In genomic region chr12:85641796-85642195, GRCh38 we compare ENCODE assay signal across 1 cellular context.
TF ChIP-seq lines count a peak whose summit lies in the region.

No MANE protein-coding gene starts in this region.

TF ChIP-seq in GM23338, 12 proteins besides CTCF, POLR2A, EP300 and RAD21 (continued from another document):
- TF ChIP-seq, protein P1, sequence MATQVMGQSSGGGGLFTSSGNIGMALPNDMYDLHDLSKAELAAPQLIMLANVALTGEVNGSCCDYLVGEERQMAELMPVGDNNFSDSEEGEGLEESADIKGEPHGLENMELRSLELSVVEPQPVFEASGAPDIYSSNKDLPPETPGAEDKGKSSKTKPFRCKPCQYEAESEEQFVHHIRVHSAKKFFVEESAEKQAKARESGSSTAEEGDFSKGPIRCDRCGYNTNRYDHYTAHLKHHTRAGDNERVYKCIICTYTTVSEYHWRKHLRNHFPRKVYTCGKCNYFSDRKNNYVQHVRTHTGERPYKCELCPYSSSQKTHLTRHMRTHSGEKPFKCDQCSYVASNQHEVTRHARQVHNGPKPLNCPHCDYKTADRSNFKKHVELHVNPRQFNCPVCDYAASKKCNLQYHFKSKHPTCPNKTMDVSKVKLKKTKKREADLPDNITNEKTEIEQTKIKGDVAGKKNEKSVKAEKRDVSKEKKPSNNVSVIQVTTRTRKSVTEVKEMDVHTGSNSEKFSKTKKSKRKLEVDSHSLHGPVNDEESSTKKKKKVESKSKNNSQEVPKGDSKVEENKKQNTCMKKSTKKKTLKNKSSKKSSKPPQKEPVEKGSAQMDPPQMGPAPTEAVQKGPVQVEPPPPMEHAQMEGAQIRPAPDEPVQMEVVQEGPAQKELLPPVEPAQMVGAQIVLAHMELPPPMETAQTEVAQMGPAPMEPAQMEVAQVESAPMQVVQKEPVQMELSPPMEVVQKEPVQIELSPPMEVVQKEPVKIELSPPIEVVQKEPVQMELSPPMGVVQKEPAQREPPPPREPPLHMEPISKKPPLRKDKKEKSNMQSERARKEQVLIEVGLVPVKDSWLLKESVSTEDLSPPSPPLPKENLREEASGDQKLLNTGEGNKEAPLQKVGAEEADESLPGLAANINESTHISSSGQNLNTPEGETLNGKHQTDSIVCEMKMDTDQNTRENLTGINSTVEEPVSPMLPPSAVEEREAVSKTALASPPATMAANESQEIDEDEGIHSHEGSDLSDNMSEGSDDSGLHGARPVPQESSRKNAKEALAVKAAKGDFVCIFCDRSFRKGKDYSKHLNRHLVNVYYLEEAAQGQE (IDR thresholded peaks at IDR 0.05; ENCODE audit: unreplicated experiment), result no peak
- TF ChIP-seq POLR2AphosphoS5 (IDR thresholded peaks at IDR 0.05; ENCODE audit: low read depth) (no peak), ZNF114 (CRISPR knock-in tag; IDR thresholded peaks at IDR 0.05) (no peak), CREB1 (CRISPR knock-in tag; IDR thresholded peaks at IDR 0.05; ENCODE audit: low read depth) (no peak), EZH2phosphoT487 (IDR thresholded peaks at IDR 0.05; ENCODE audit: unreplicated experiment) (no peak), JUNB (IDR thresholded peaks at IDR 0.05; ENCODE audit: unreplicated experiment) (no peak)
- TF ChIP-seq, protein P2, sequence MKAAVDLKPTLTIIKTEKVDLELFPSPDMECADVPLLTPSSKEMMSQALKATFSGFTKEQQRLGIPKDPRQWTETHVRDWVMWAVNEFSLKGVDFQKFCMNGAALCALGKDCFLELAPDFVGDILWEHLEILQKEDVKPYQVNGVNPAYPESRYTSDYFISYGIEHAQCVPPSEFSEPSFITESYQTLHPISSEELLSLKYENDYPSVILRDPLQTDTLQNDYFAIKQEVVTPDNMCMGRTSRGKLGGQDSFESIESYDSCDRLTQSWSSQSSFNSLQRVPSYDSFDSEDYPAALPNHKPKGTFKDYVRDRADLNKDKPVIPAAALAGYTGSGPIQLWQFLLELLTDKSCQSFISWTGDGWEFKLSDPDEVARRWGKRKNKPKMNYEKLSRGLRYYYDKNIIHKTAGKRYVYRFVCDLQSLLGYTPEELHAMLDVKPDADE (IDR thresholded peaks at IDR 0.05), result no peak
